In the genomic region with DNA sequence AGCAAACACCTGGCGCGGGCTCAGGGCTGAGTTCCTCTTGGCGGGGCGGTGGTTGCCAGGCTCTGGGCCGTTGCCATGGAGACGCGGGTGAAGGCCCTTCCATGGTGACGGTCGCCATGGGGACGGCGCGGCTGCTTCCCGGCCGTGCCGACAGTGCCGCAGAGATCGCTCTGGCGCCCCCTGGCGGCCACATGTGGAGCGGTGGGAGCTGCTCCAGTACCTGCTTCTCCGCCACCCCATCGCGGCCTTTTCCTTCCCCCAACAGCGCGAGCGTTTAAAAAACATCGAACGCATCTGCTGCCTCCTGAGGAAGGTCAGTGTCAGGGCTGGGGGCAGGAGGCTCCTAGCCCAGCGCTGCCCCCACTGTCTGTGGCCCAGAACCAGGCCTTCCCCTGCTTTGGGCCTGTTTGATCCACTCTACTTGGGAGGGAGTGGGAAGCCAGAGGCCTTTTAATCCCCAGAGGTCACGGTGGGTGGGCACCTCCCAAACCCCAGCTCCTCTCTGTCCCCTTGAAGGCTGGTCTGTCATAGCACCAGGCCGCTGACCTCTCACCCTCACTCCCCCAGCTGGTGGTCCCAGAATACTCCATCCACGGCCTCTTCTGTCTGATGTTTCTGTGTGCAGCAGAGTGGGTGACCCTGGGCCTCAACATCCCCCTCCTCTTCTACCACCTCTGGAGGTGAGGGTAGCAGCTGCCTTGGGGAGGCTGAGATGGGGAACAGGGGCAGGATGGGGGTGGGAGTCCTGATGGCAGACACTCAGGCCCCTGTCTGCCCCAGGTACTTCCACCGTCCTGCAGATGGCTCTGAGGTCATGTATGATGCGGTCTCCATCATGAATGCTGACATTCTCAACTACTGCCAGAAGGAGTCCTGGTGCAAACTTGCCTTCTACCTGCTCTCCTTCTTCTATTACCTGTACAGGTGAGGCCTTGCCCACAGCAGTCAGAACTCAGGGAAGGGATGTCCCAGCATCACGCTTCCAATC, we compare ENCODE assay signal across 8 cellular contexts.
DNase-seq lines count a peak whose midpoint lies in the region; ATAC-seq and TF ChIP-seq lines count a peak whose summit lies in the region.

No MANE protein-coding gene starts in this region.

- in situ Hi-C loops in T47D (cut with HindIII; ENCODE audit: low pct_unique_long_range_greater_than_20kb, low sequenced_read_pairs), result no loop called here

- ATAC-seq in GM19023 (IDR thresholded peaks at IDR 0.05; ENCODE audit: unreplicated experiment) (peak; percentile 75), HG03139 (IDR thresholded peaks at IDR 0.05; ENCODE audit: unreplicated experiment) (peak; percentile 59)

- DNase-seq in AG20443 (ENCODE audit: low spot score) (peak; percentile 97), NCI-H2227 treated with DMSO at 0.1 percent for 48 hours (lab: John Stamatoyannopoulos, UW) (peak; percentile 95), T47D (ENCODE audit: low read depth in 1 of 2, low spot score in 1 of 2) (peak; percentile 97 to 98), inferior parietal cortex (ENCODE audit: extremely low spot score) (peak; percentile 97)
- DNase-seq in stimulated activated CD4-positive, alpha-beta T cell treated with anti-CD3 and anti-CD28 coated beads, Interleukin-15, amount 100 ng/mL, for 1 hour (ENCODE audit: low read depth in 1 of 2, low spot score in 1 of 2), result peak; percentile 96 to 99

- H3K4me3 ChIP-seq in WI38 (ENCODE audit: low read depth, low read length), result no peak overlapping the region

- TF ChIP-seq CTCF in WI38 (IDR thresholded peaks at IDR 0.05; ENCODE audit: low read depth, low read length), result peak; percentile 77
